Comparison of ENCODE assay signal across 12 cellular contexts in the genomic region with DNA sequence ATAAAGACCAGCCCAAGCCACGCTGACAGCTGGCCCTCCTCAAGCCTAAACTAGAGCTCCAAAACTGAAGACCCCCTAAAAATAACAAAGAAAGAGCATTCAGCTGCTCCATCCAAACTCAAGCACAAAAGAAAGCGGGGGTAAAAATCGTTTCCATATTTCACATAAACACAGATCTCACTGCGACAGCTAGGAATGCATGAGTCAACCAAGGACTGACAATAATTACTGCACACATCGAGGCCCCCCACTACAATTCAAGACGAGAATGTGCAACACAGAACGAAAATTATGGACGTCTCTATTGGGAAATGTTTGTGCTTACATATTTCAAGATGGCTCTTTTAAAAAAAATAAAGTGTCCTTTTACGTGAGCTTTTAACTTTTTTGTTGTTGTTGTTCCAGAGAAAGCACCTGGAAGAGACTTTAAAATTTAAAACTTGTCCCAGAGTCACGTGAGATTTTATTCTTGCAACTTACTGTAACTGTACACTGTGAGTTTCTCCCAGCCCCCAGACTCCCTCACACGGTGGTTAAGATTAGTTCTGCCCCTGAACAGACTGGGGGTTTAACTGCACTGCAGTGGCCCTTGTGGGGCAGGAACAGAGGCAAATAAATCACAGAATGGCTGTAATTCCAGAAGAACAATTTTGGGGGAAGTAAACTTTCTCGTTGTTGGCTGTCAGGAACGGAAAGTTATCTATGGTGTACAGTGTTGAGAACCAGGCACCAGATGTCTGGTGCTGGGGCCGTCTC. TPM values are rescaled to one million over a fixed set of nuclear protein-coding genes. Genes with fewer than 3 reads are reported as not detected.
DNase-seq lines count a peak whose midpoint lies in the region; ATAC-seq and TF ChIP-seq lines count a peak whose summit lies in the region.
"Had no signal": no experiment of that assay in that cellular context is flagged by ENCODE, and none has a peak within 500 bp of the region (broad histone marks: within the 10 kb centered on the region; RNA-seq: fewer than 3 reads in every experiment).

No MANE protein-coding gene starts in this region.

- H3K9me3 ChIP-seq in thymus (ENCODE audit: control insufficient read depth), result no peaks in the 10 kb centered on the region
- H3K9me3 ChIP-seq: upper lobe of right lung had no signal

- TF ChIP-seq CTCF in HFF-Myc (IDR thresholded peaks at IDR 0.05; ENCODE audit: low read depth, low read length, missing control alignments) (no peak), brain microvascular endothelial cell (IDR thresholded peaks at IDR 0.05; ENCODE audit: low read depth, low read length, missing control alignments) (no peak), dorsolateral prefrontal cortex (IDR thresholded peaks at IDR 0.05 in 54 of 56, conservative IDR thresholded peaks at IDR 0.05 in 2 of 56; ENCODE audit: low read depth in 1 of 56, partially characterized antibody in 56 of 56) (no peak)

- in situ Hi-C loops in brain microvascular endothelial cell (cut with HindIII; ENCODE audit: low pct_ligation_motif_present, low sequenced_read_pairs), result no loop called here

- H3K27me3 ChIP-seq in brain microvascular endothelial cell (replicated peaks) (no peaks in the 10 kb centered on the region), thymus (ENCODE audit: control insufficient read depth, insufficient read depth) (no peaks in the 10 kb centered on the region), dorsolateral prefrontal cortex (no peaks in the 10 kb centered on the region)
- H3K27me3 ChIP-seq: upper lobe of right lung had no signal

- WGBS in thymus, result 83% methylated on average over 14 of the region's 14 CpGs

- H3K27ac ChIP-seq in brain microvascular endothelial cell (peak overlapping the region; percentile 70), thymus (ENCODE audit: low read depth) (peak overlapping the region; percentile 52), dorsolateral prefrontal cortex (peak overlapping the region in 27 of 59 donors; percentile 4 to 77 (median 53))
- H3K27ac ChIP-seq: upper lobe of right lung had no signal

- H3K4me1 ChIP-seq in thymus (ENCODE audit: control insufficient read depth, insufficient read depth, low read length), result no peaks in the 10 kb centered on the region

- intact Hi-C loops in dorsolateral prefrontal cortex (cut with DNase I), result no loop called here

- peak; percentile 41 for DNase-seq in HFF-Myc (ENCODE audit: extremely low read depth, low read depth)
- peak; percentile 64 for DNase-seq in brain microvascular endothelial cell
- peak; percentile 51 to 71 for DNase-seq in lung microvascular endothelial cell (ENCODE audit: low read depth in 2 of 2)
- DNase-seq in dorsolateral prefrontal cortex, result no peak
- DNase-seq in HuH-7 (ENCODE audit: low spot score), result no peak
- DNase-seq in stimulated activated CD4-positive, alpha-beta T cell treated with anti-CD3 and anti-CD28 coated beads, Interleukin-2, amount 100 ng/mL, for 24 hours, result no peak
- DNase-seq: hypothalamus; naive thymus-derived CD4-positive, alpha-beta T cell; NCI-H748 treated with DMSO at 0.1 percent for 48 hours; upper lobe of right lung had no signal

- H3K36me3 ChIP-seq in brain microvascular endothelial cell (replicated peaks) (no peaks in the 10 kb centered on the region), thymus (ENCODE audit: control insufficient read depth, insufficient read depth) (no peaks in the 10 kb centered on the region)
- H3K36me3 ChIP-seq: upper lobe of right lung had no signal

- peak overlapping the region; percentile 41 for H3K4me3 ChIP-seq in HFF-Myc (replicated peaks; ENCODE audit: low read depth, low read length)
- H3K4me3 ChIP-seq in brain microvascular endothelial cell (ENCODE audit: low read depth, low read length), result peak overlapping the region; percentile 35
- H3K4me3 ChIP-seq in thymus (ENCODE audit: low read length), result no peak overlapping the region
- H3K4me3 ChIP-seq in dorsolateral prefrontal cortex, result no peak overlapping the region
- H3K4me3 ChIP-seq: upper lobe of right lung had no signal

- no peak for ATAC-seq in GM21381 (IDR thresholded peaks at IDR 0.05; ENCODE audit: unreplicated experiment)
- ATAC-seq: naive thymus-derived CD4-positive, alpha-beta T cell; upper lobe of right lung had no signal

RNA-seq across cellular contexts. Expression of gene CNKSR3, which starts 30.9 kb away (rescaled TPM):
- total RNA-seq in lung microvascular endothelial cell (3.5 and 8.1 TPM in 2 replicates), dorsolateral prefrontal cortex (10 to 100 TPM in 102 of 120 experiments, 1 to 10 TPM in 18; 7.3 to 35.6 (median 15.0) TPM)
- polyA plus RNA-seq in thymus, result 8.2 TPM

Comparison
In these comparisons a context has a peak if more than half of its experiments do, and no peak if none do; other contexts are left out.
1. DNase-seq: peak in HFF-Myc (single experiment), brain microvascular endothelial cell (single experiment) and lung microvascular endothelial cell (2 of 2); none in dorsolateral prefrontal cortex (0 of 10), HuH-7 (single experiment) and stimulated activated CD4-positive, alpha-beta T cell treated with anti-CD3 and anti-CD28 coated beads, Interleukin-2, amount 100 ng/mL, for 24 hours (0 of 2).
2. H3K4me3 ChIP-seq: peak in HFF-Myc (single experiment) and brain microvascular endothelial cell (single experiment); none in thymus (single experiment) and dorsolateral prefrontal cortex (0 of 59).